27 cellular contexts compared by ENCODE assay signal in genomic region chr15:43070249-43070648, GRCh38.
"Had no signal": no experiment of that assay in that cellular context is flagged by ENCODE, and none has a peak within 500 bp of the region (broad histone marks: within the 10 kb centered on the region; RNA-seq: fewer than 3 reads in every experiment).

No MANE protein-coding gene starts in this region.

- H3K4me1 ChIP-seq: stomach, suprapubic skin, testis, thyroid gland, tibial artery, tibial nerve, transverse colon, upper lobe of left lung, upper lobe of right lung, uterus, vagina had no signal

- H3K9me3 ChIP-seq: stomach, suprapubic skin, testis, thoracic aorta, thyroid gland, tibial artery, tibial nerve, transverse colon, upper lobe of left lung, upper lobe of right lung, uterus, vagina had no signal

- ATAC-seq: stimulated activated effector memory CD8-positive, alpha-beta T cell treated with anti-CD3 and anti-CD28 coated beads, Interleukin-12 subunit alpha, Interleukin-12 subunit beta, amount 100 ng/mL, for 72 hours; stimulated activated memory B cell treated with anti-CD40 and anti-IgM and Interleukin-4, amounts not matched to agents 10 μg/mL and 1 μg/mL and 100 μg/mL, for 72 hours; stimulated activated naive B cell treated with anti-CD40 and anti-IgM and Interleukin-4, amounts not matched to agents 10 μg/mL and 1 μg/mL and 100 μg/mL, for 72 hours; stimulated activated naive CD8-positive, alpha-beta T cell treated with anti-CD3 and anti-CD28 coated beads, Interleukin-15, amount 100 ng/mL, for 72 hours; stimulated activated naive CD8-positive, alpha-beta T cell treated with anti-CD3 and anti-CD28 coated beads, Interleukin-15, Interleukin-2, amounts not matched to agents 100 U/mL and 50 U/mL, for 24 hours; upper lobe of right lung had no signal

- H3K4me3 ChIP-seq: stomach, suprapubic skin, testis, thoracic aorta, thyroid gland, tibial artery, tibial nerve, transverse colon, upper lobe of left lung, upper lobe of right lung, uterus, vagina had no signal

- DNase-seq: stimulated activated CD4-positive, alpha-beta T cell treated with anti-CD3 and anti-CD28 coated beads, Interleukin-2, amount 100 ng/mL, for 48 hours; stimulated activated CD4-positive, alpha-beta T cell treated with anti-CD3 and anti-CD28 coated beads, Interleukin-4, amount 100 ng/mL, for 1 hour; stimulated activated CD4-positive, alpha-beta T cell treated with anti-CD3 and anti-CD28 coated beads, Interleukin-4, amount 100 ng/mL, for 24 hours; stimulated activated CD4-positive, alpha-beta T cell treated with anti-CD3 and anti-CD28 coated beads, Interleukin-4, amount 100 ng/mL, for 4 hours; stimulated activated CD8-positive, alpha-beta memory T cell treated with anti-CD3 and anti-CD28 coated beads, Interleukin-4, amount 100 ng/mL, for 48 hours; stimulated activated naive B cell treated with anti-CD40 and anti-IgM and Interleukin-4, amounts not matched to agents 10 μg/mL and 1 μg/mL and 100 μg/mL, for 72 hours; stimulated activated naive CD4-positive, alpha-beta T cell; stimulated activated naive CD4-positive, alpha-beta T cell treated with Interleukin-2 at 50 U/mL for 16 hours; stimulated activated naive CD8-positive, alpha-beta T cell treated with anti-CD3 and anti-CD28 coated beads, Interleukin-15, amount 100 ng/mL, for 72 hours; stimulated activated naive CD8-positive, alpha-beta T cell treated with anti-CD3 and anti-CD28 coated beads, Interleukin-15, Interleukin-2, amounts not matched to agents 100 U/mL and 50 U/mL, for 24 hours; stomach; substantia nigra; testis; thyroid gland; tibial artery; transverse colon; trophoblast cell; upper lobe of left lung; upper lobe of right lung; uterus had no signal

- H3K27ac ChIP-seq: stomach, suprapubic skin, testis, thoracic aorta, thyroid gland, tibial artery, tibial nerve, transverse colon, upper lobe of left lung, upper lobe of right lung, uterus, vagina had no signal

- H3K27me3 ChIP-seq: stomach, suprapubic skin, testis, thyroid gland, tibial artery, tibial nerve, transverse colon, upper lobe of left lung, upper lobe of right lung, uterus, vagina had no signal

- FAIRE-seq: urothelium cell line had no signal

- H3K36me3 ChIP-seq: uterus had no signal
